ENCODE assay signal across 8 cellular contexts in genomic region chr2:224927671-224928173, GRCh38.
DNase-seq lines count a peak whose midpoint lies in the region; ATAC-seq lines count a peak whose summit lies in the region.

No MANE protein-coding gene starts in this region.

- CTCF ChIA-PET in activated CD8-positive, alpha-beta T cell treated with anti-CD3 and anti-CD28 coated beads, Interleukin-2, amount 10 ng/mL, durations not matched to agents 7 days and 5 days (lab: Charles Lee), result interaction anchor here (0.8 to 9.0 kb wide), 16 partner anchors 8 to 126 kb away, joined by 3 to 137 read pairs (median 5); partner anchors contain the start of gene DOCK10

- POLR2A ChIA-PET in activated CD8-positive, alpha-beta T cell treated with anti-CD3 and anti-CD28 coated beads, Interleukin-2, amount 10 ng/mL, durations not matched to agents 7 days and 5 days (lab: Charles Lee), result interaction anchor here (0.6 to 7.1 kb wide), 15 partner anchors 9 to 1907 kb away, joined by 3 to 221 read pairs (median 6); partner anchors contain the start of genes CUL3 and DOCK10

- ATAC-seq in activated CD8-positive, alpha-beta T cell treated with anti-CD3 and anti-CD28 coated beads, Interleukin-2, amount 10 ng/mL, durations not matched to agents 7 days and 5 days, result peak; percentile 75
- ATAC-seq in HG03135 (IDR thresholded peaks at IDR 0.05; ENCODE audit: unreplicated experiment) (no peak), HG02610 (IDR thresholded peaks at IDR 0.05; ENCODE audit: unreplicated experiment) (no peak), HG03196 (IDR thresholded peaks at IDR 0.05; ENCODE audit: unreplicated experiment) (no peak)

- in situ Hi-C loops in G401 (cut with HindIII; ENCODE audit: low sequenced_read_pairs), result no loop called here

- peak overlapping the region; percentile 100 for H3K27ac Mint-ChIP-seq in activated CD8-positive, alpha-beta T cell treated with anti-CD3 and anti-CD28 coated beads, Interleukin-2, amount 10 ng/mL, durations not matched to agents 7 days and 5 days

- H3K4me3 Mint-ChIP-seq in activated CD8-positive, alpha-beta T cell treated with anti-CD3 and anti-CD28 coated beads, Interleukin-2, amount 10 ng/mL, durations not matched to agents 7 days and 5 days, result peak overlapping the region; percentile 64

- peak; percentile 72 for DNase-seq in LHCN-M2 (ENCODE audit: low read depth)
- peak; percentile 91 for DNase-seq in activated CD8-positive, alpha-beta T cell treated with anti-CD3 and anti-CD28 coated beads, Interleukin-2, amount 10 ng/mL, durations not matched to agents 7 days and 5 days
- peak; percentile 43 for DNase-seq in fibroblast of gingiva (ENCODE audit: low read depth)
- DNase-seq in stimulated activated CD8-positive, alpha-beta memory T cell treated with anti-CD3 and anti-CD28 coated beads, Interleukin-7, amount 100 ng/mL, for 24 hours (ENCODE audit: low read depth), result peak; percentile 37
- no peak for DNase-seq in G401 (ENCODE audit: low spot score)

- peaks cover 96% of the 10 kb centered on the region for H3K36me3 Mint-ChIP-seq in activated CD8-positive, alpha-beta T cell treated with anti-CD3 and anti-CD28 coated beads, Interleukin-2, amount 10 ng/mL, durations not matched to agents 7 days and 5 days (ENCODE audit: low read depth)

- H3K27me3 Mint-ChIP-seq in activated CD8-positive, alpha-beta T cell treated with anti-CD3 and anti-CD28 coated beads, Interleukin-2, amount 10 ng/mL, durations not matched to agents 7 days and 5 days (ENCODE audit: low read depth), result no peaks in the 10 kb centered on the region

- no peaks in the 10 kb centered on the region for H3K9me3 Mint-ChIP-seq in activated CD8-positive, alpha-beta T cell treated with anti-CD3 and anti-CD28 coated beads, Interleukin-2, amount 10 ng/mL, durations not matched to agents 7 days and 5 days (ENCODE audit: insufficient read depth)

- peaks cover 99% of the 10 kb centered on the region for H3K4me1 Mint-ChIP-seq in activated CD8-positive, alpha-beta T cell treated with anti-CD3 and anti-CD28 coated beads, Interleukin-2, amount 10 ng/mL, durations not matched to agents 7 days and 5 days (ENCODE audit: low read depth)
